Comparison of ENCODE assay signal across 8 cellular contexts in the genomic region with DNA sequence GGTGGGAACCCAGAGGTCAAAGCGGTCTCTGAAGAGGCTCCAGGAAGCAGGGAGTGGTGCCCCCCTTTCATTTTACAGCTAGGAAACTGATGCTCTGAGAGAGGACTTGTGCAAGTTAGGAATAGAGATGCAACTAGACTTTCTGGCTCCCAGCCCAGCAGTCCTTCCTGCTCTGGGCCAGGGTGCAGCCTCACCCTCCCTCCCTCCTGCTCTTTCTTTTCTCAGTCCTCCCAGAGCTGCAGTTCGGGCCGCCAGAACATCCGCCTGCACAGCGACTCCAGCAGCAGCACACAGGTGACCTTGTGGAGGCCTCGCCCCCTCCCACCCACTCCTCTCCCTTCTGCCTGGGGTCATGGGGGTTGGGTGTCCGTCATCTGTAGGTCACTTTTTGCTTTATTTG. TPM values are rescaled to one million over a fixed set of nuclear protein-coding genes. Genes with fewer than 3 reads are reported as not detected.
A peak's percentile ranks its signal among the peaks of the same experiment; 100 is the strongest.
DNase-seq lines count a peak whose midpoint lies in the region; ATAC-seq and TF ChIP-seq lines count a peak whose summit lies in the region.

No MANE protein-coding gene starts in this region.

- H3K9me2 ChIP-seq in PC-9 (ENCODE audit: insufficient read depth) = no peaks in the 10 kb centered on the region

- H3K27me3 ChIP-seq in PC-9 (ENCODE audit: insufficient read depth, low read depth) (no peaks in the 10 kb centered on the region), foreskin keratinocyte (no peaks in the 10 kb centered on the region)

- no TSS peak for BruUV-seq in PC-9 (replicated peaks; lab: Mats Ljungman, UMichigan)

- DNase-seq in EL = peak; percentile 24
- DNase-seq in PC-9 = peak; percentile 30 to 46
- peak in 1 of 2 donors; percentile 17 for DNase-seq in foreskin keratinocyte
- DNase-seq in putamen (ENCODE audit: low spot score) = peak; percentile 6
- no peak for DNase-seq in HEK293T (ENCODE audit: extremely low spot score)
- DNase-seq in NCI-H146 treated with DMSO at 0.1 percent for 48 hours (lab: John Stamatoyannopoulos, UW; ENCODE audit: unreplicated experiment) = no peak

- H3F3A ChIP-seq in PC-9 (ENCODE audit: insufficient read depth, low read depth) = peaks cover 16% of the 10 kb centered on the region; the same call in 1 of the 2 replicates

- CTCF ChIA-PET in PC-9 (lab: Charles Lee) (no interaction called here), HEK293T (lab: Yijun Ruan, JAX) (no interaction called here)

- no peak overlapping the region for H2AFZ ChIP-seq in PC-9

- TF ChIP-seq CTCF in PC-9 (conservative IDR thresholded peaks at IDR 0.05) (no peak), foreskin keratinocyte (conservative IDR thresholded peaks at IDR 0.05) (no peak)

- no peaks in the 10 kb centered on the region for H3K9me3 ChIP-seq in PC-9 (ENCODE audit: insufficient read depth, low read depth)

- ATAC-seq in foreskin keratinocyte (peak; percentile 11), HG03159 (IDR thresholded peaks at IDR 0.05; ENCODE audit: unreplicated experiment) (no peak), GM18870 (IDR thresholded peaks at IDR 0.05; ENCODE audit: unreplicated experiment) (no peak)

- POLR2A ChIA-PET in PC-9 (lab: Charles Lee; ENCODE audit: unreplicated experiment) = interaction anchor here (0.7 kb wide), 1 partner anchor 874 kb away, joined by 3 read pairs; no protein-coding TSS in a partner anchor
- POLR2A ChIA-PET in HEK293T (lab: Yijun Ruan, JAX) = no interaction called here

- H3K27ac ChIP-seq in PC-9 (peak overlapping the region; percentile 28), foreskin keratinocyte (no peak overlapping the region)

- intact Hi-C loops in PC-9 (cut with micrococcal nuclease; ENCODE audit: unreplicated experiment) = no loop called here

- H3K4me3 ChIP-seq in PC-9 = no peak overlapping the region

- no peaks in the 10 kb centered on the region for H3K36me3 ChIP-seq in PC-9 (ENCODE audit: low read depth)

- H3K4me1 ChIP-seq in PC-9 (replicated peaks; ENCODE audit: insufficient read depth) (peaks cover 15% of the 10 kb centered on the region), foreskin keratinocyte (no peaks in the 10 kb centered on the region)

- no peaks in the 10 kb centered on the region for H3K79me2 ChIP-seq in PC-9 (ENCODE audit: low read depth)

- peak overlapping the region; percentile 36 for H3K4me2 ChIP-seq in PC-9

- H4K20me1 ChIP-seq in PC-9 (ENCODE audit: insufficient read depth) = no peaks in the 10 kb centered on the region

TF ChIP-seq in HEK293T, 16 proteins besides CTCF, POLR2A, EP300 and RAD21:
- no peak for TF ChIP-seq HDGF (IDR thresholded peaks at IDR 0.05; ENCODE audit: borderline replicate concordance)
- no peak for TF ChIP-seq LEF1 (IDR thresholded peaks at IDR 0.05; ENCODE audit: borderline replicate concordance)
- no peak for TF ChIP-seq FOXA1 (IDR thresholded peaks at IDR 0.05)
- TF ChIP-seq CTBP1 (IDR thresholded peaks at IDR 0.05; ENCODE audit: borderline replicate concordance) = no peak
- TF ChIP-seq ELF4 (IDR thresholded peaks at IDR 0.05) = no peak

RNA-seq across cellular contexts. Expression of a gene that starts 51.5 kb away (rescaled TPM):
- total RNA-seq in PC-9 (2021) = not detected in 2 replicates
- not detected in 2 replicates for total RNA-seq in foreskin keratinocyte
- not detected in 2 replicates for polyA plus RNA-seq in foreskin keratinocyte

RNA-seq across cellular contexts. Expression of a gene that starts 57.5 kb away (rescaled TPM):
- total RNA-seq in PC-9 (2021) (44.3 and 47.7 TPM in 2 replicates), foreskin keratinocyte (22.6 and 26.2 TPM in 2 replicates)
- polyA plus RNA-seq in foreskin keratinocyte = 4.7 and 6.6 TPM in 2 replicates

Comparison
In these comparisons a context has a peak if more than half of its experiments do, and no peak if none do; other contexts are left out.
1. DNase-seq: peak in EL (single experiment), PC-9 (2 of 2) and putamen (single experiment); none in HEK293T (single experiment) and NCI-H146 treated with DMSO at 0.1 percent for 48 hours (single experiment).